19 cellular contexts compared by ENCODE assay signal in genomic region chr12:49050507-49051372, GRCh38. TPM values are rescaled to one million over a fixed set of nuclear protein-coding genes. Genes with fewer than 3 reads are reported as not detected.
"Had no signal": no experiment of that assay in that cellular context is flagged by ENCODE, and none has a peak within 500 bp of the region (broad histone marks: within the 10 kb centered on the region; RNA-seq: fewer than 3 reads in every experiment).

No MANE protein-coding gene starts in this region.

- FAIRE-seq: frontal cortex had no signal

- H3K9me3 Mint-ChIP-seq: activated naive CD4-positive, alpha-beta T cell treated with anti-CD3 and anti-CD28 coated beads, Interleukin-2, amount 50 U/mL, for 72 hours; neural crest cell had no signal

- ATAC-seq: activated naive CD4-positive, alpha-beta T cell treated with anti-CD3 and anti-CD28 coated beads, Interleukin-2, amount 50 U/mL, for 72 hours had no signal

- H3K27me3 ChIP-seq: adrenal gland, cardiac muscle cell, dorsolateral prefrontal cortex, right atrium auricular region, testis, upper lobe of left lung had no signal

- DNase-seq: activated CD4-positive, alpha-beta T cell treated with anti-CD3 and anti-CD28 coated beads, Interleukin-2, amount 50 U/mL, for 4 hours; activated gamma-delta T cell; dorsolateral prefrontal cortex; erythroblast; islet precursor cell; midbrain; stimulated activated CD4-positive, alpha-beta T cell treated with anti-CD3 and anti-CD28 coated beads, Interleukin-4, amount 100 ng/mL, for 1 hour; SW 1271; testis had no signal

- H3K4me3 ChIP-seq: adrenal gland, cardiac muscle cell, prostate gland, right atrium auricular region, testis, upper lobe of left lung had no signal

- H3K9me3 ChIP-seq: adrenal gland, prostate gland, right atrium auricular region, testis, upper lobe of left lung had no signal

- H3K27ac ChIP-seq: cardiac muscle cell, dorsolateral prefrontal cortex, prostate gland, right atrium auricular region, testis, upper lobe of left lung had no signal

- H3K4me3 Mint-ChIP-seq: neural crest cell had no signal

RNA-seq across cellular contexts. Expression of gene DHH, which starts 43.9 kb away (rescaled TPM):
- total RNA-seq: activated CD8-positive, alpha-beta memory T cell treated with anti-CD3 and anti-CD28 coated beads for 36 hours had no signal
- polyA plus RNA-seq: cardiac muscle cell had no signal

RNA-seq across cellular contexts. Expression of gene DDN, which starts 51.6 kb away (rescaled TPM):
- total RNA-seq: lung microvascular endothelial cell had no signal
